Comparison of ENCODE assay signal across 9 cellular contexts in the genomic region with DNA sequence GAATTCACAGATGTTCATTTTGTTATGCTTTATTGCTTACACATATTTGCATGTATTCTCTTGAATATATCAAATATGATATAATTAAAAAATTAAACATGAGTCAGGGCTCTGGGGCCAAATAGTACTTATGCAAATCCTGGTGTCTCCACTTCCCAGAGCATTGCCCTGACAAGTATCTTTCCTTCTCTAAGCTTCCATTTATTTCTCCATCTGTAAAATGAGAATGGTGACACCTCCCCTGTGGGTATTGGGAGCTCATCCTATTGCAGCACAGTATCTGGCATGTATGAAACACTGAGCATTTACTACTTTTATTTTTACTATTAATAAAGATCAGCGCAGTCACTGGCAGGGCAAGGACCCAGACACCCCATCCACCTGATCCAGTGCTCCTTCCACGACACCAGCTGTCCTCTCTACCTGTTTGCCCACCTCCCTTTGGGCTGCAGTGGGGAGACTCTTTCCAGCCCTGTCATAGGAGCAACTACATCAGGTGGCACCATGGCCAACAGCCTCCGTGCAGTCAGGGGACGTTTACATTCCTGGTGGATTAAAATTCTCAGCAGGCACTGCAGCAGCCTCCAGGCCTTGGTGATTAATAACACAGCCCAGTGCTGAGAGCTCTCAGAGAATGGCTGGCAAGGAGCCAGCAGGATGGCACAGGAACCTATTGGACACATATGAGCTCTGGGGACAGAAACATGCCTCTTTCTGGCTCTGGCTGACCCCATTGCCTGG.
DNase-seq lines count a peak whose midpoint lies in the region; ATAC-seq and TF ChIP-seq lines count a peak whose summit lies in the region.
"Had no signal": no experiment of that assay in that cellular context is flagged by ENCODE, and none has a peak within 500 bp of the region (broad histone marks: within the 10 kb centered on the region; RNA-seq: fewer than 3 reads in every experiment).

No MANE protein-coding gene starts in this region.

- TF ChIP-seq EP300 in tibial nerve (IDR thresholded peaks at IDR 0.05) = no peak

- H3K4me3 ChIP-seq in BE2C (ENCODE audit: low read depth, low read length) (peak overlapping the region; percentile 11; the same call in 1 of the 2 replicates), tibial nerve (no peak overlapping the region)
- H3K4me3 ChIP-seq: right lobe of liver had no signal

- 62 to 67% methylated on average over 4 of the region's 4 CpGs for WGBS in tibial nerve, 2 donors

- peaks cover 12% of the 10 kb centered on the region for H3K4me1 ChIP-seq in BE2C
- H3K4me1 ChIP-seq in tibial nerve = no peaks in the 10 kb centered on the region
- H3K4me1 ChIP-seq: right lobe of liver had no signal

- H3K27me3 ChIP-seq in BE2C (no peaks in the 10 kb centered on the region), tibial nerve (no peaks in the 10 kb centered on the region)
- H3K27me3 ChIP-seq: right lobe of liver had no signal

- no peaks in the 10 kb centered on the region for H3K36me3 ChIP-seq in BE2C
- H3K36me3 ChIP-seq in tibial nerve = no peaks in the 10 kb centered on the region
- H3K36me3 ChIP-seq: right lobe of liver had no signal

- H3K27ac ChIP-seq in VCaP (peak overlapping the region; percentile 91), tibial nerve (no peak overlapping the region)
- H3K27ac ChIP-seq: right lobe of liver had no signal

- TF ChIP-seq POLR2A in tibial nerve (IDR thresholded peaks at IDR 0.05) = no peak

- H3K9me3 ChIP-seq in BE2C (no peaks in the 10 kb centered on the region), tibial nerve (peaks cover 0 to 6% (median 0%) of the 10 kb centered on the region in 4 donors)
- H3K9me3 ChIP-seq: right lobe of liver had no signal

- no peak for ATAC-seq in GM21515 (IDR thresholded peaks at IDR 0.05; ENCODE audit: unreplicated experiment)
- ATAC-seq in HG03571 (IDR thresholded peaks at IDR 0.05; ENCODE audit: unreplicated experiment) = no peak
- ATAC-seq in HG02852 (IDR thresholded peaks at IDR 0.05; ENCODE audit: unreplicated experiment) = no peak
- ATAC-seq: right lobe of liver had no signal

- TF ChIP-seq CTCF in BE2C (IDR thresholded peaks at IDR 0.05; ENCODE audit: low read depth, low read length) (no peak), VCaP (conservative IDR thresholded peaks at IDR 0.05) (no peak), tibial nerve (IDR thresholded peaks at IDR 0.05) (no peak)

- DNase-seq in BE2C = peak; percentile 82
- DNase-seq in LHCN-M2 (ENCODE audit: low read depth) = peak; percentile 82
- DNase-seq in iPS-NIHi11 (ENCODE audit: low spot score) = peak; percentile 66
- DNase-seq in tibial nerve (ENCODE audit: low spot score in 2 of 2) = no peak

Comparison
In these comparisons a context has a peak if more than half of its experiments do, and no peak if none do; other contexts are left out.
1. DNase-seq: peak in BE2C (single experiment), LHCN-M2 (single experiment) and iPS-NIHi11 (single experiment); none in tibial nerve (0 of 2).